8 cellular contexts compared by ENCODE assay signal in the genomic region with DNA sequence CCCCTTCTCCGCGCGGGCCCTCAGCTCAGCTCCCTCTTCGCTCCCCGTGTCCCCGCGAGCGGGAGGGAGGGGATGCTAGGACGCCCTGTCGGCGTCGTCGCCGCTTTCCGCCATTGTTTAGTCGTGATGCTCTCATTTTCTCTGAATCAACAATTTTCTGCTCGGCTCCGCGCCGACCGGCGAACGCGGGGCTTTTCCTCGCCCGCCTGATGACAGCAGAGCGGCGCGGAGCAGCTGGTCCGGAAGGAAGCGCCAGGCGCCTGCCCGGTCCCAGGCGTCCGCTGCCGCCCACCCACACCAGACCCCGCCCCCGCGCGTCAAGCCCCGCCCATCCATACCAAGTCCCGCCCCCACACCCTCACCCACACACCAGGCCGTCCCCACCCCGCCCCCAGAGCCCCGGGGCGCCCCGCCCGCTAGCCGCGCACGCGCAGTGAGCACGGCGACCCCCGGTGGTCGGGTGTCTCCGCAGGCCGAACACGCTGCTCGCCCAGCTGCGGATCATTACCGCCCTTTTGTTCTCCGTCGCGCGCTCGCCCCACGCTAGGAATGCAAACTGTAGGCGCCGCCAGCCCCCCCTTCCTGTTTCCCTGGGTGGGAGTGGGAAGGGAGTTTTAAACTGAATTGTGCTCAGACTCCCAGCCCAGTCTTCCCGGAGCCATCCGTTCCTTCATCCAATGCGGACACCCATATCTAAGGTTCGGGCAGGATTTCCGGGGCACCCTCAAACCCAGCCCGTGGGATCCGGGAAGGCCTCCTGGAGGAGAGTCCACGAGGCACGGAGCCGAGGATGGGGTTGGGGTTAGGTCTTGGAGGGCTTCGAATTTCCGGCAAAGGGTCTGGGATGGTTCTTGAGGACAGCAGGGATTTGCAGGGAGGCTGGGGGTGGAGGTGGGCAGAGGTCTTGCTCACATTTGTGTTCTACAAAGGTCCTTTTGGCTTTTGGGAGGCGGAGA. TPM values are rescaled to one million over a fixed set of nuclear protein-coding genes. Genes with fewer than 3 reads are reported as not detected.
DNase-seq lines count a peak whose midpoint lies in the region; ATAC-seq, FAIRE-seq and TF ChIP-seq lines count a peak whose summit lies in the region.

No MANE protein-coding gene starts in this region.

- H3K27ac ChIP-seq in lower lobe of right lung: no peak overlapping the region

- CTCF ChIA-PET in activated CD4-positive, alpha-beta T cell treated with anti-CD3 and anti-CD28 coated beads, Interleukin-2, amount 10 ng/mL, durations not matched to agents 7 days and 5 days (lab: Charles Lee): interaction anchor here (0.9 to 2.2 kb wide), 6 partner anchors 9 to 26 kb away, joined by 3 to 10 read pairs (median 4); no protein-coding TSS in a partner anchor

- no peak for TF ChIP-seq CTCF in lower lobe of right lung (IDR thresholded peaks at IDR 0.05)

- H3K27me3 Mint-ChIP-seq in activated CD4-positive, alpha-beta T cell treated with anti-CD3 and anti-CD28 coated beads, Interleukin-2, amount 10 ng/mL, durations not matched to agents 7 days and 5 days: peaks cover 40% of the 10 kb centered on the region
- H3K27me3 Mint-ChIP-seq in dendritic cell treated with granulocyte-macrophage colony-stimulating factor and Interleukin-4, amounts not matched to agents 40 ng/mL and 50 ng/mL, for 4 days: peaks cover 59% of the 10 kb centered on the region

- H3K27ac Mint-ChIP-seq in activated CD4-positive, alpha-beta T cell treated with anti-CD3 and anti-CD28 coated beads, Interleukin-2, amount 10 ng/mL, durations not matched to agents 7 days and 5 days: peak overlapping the region; percentile 60
- H3K27ac Mint-ChIP-seq in dendritic cell treated with granulocyte-macrophage colony-stimulating factor and Interleukin-4, amounts not matched to agents 40 ng/mL and 50 ng/mL, for 4 days: no peak overlapping the region

- peaks cover 50% of the 10 kb centered on the region for H3K27me3 ChIP-seq in lower lobe of right lung (ENCODE audit: low read depth)

- in situ Hi-C loops in KBM-7 (cut with MboI; ENCODE audit: low pct_unique_long_range_greater_than_20kb, low sequenced_read_pairs): no loop called here

- H3K4me1 Mint-ChIP-seq in activated CD4-positive, alpha-beta T cell treated with anti-CD3 and anti-CD28 coated beads, Interleukin-2, amount 10 ng/mL, durations not matched to agents 7 days and 5 days: peaks cover 11% of the 10 kb centered on the region
- H3K4me1 Mint-ChIP-seq in dendritic cell treated with granulocyte-macrophage colony-stimulating factor and Interleukin-4, amounts not matched to agents 40 ng/mL and 50 ng/mL, for 4 days (ENCODE audit: low read depth): peaks cover 16% of the 10 kb centered on the region

- H3K4me3 Mint-ChIP-seq in activated CD4-positive, alpha-beta T cell treated with anti-CD3 and anti-CD28 coated beads, Interleukin-2, amount 10 ng/mL, durations not matched to agents 7 days and 5 days: peak overlapping the region; percentile 76
- H3K4me3 Mint-ChIP-seq in dendritic cell treated with granulocyte-macrophage colony-stimulating factor and Interleukin-4, amounts not matched to agents 40 ng/mL and 50 ng/mL, for 4 days: peak overlapping the region; percentile 75

- ATAC-seq in lower lobe of right lung: peak; percentile 45 to 75

- H3K9me3 Mint-ChIP-seq in activated CD4-positive, alpha-beta T cell treated with anti-CD3 and anti-CD28 coated beads, Interleukin-2, amount 10 ng/mL, durations not matched to agents 7 days and 5 days: no peaks in the 10 kb centered on the region
- no peaks in the 10 kb centered on the region for H3K9me3 Mint-ChIP-seq in dendritic cell treated with granulocyte-macrophage colony-stimulating factor and Interleukin-4, amounts not matched to agents 40 ng/mL and 50 ng/mL, for 4 days

- H3K4me3 ChIP-seq in lower lobe of right lung: peak overlapping the region; percentile 51

- intact Hi-C loops in dendritic cell treated with granulocyte-macrophage colony-stimulating factor and Interleukin-4, amounts not matched to agents 40 ng/mL and 50 ng/mL, for 4 days (cut with micrococcal nuclease): no loop called here
- intact Hi-C loops in lower lobe of right lung (cut with DNase I): no loop called here

- H3K4me1 ChIP-seq in lower lobe of right lung: peaks cover 8% of the 10 kb centered on the region

- H3K36me3 ChIP-seq in lower lobe of right lung: no peaks in the 10 kb centered on the region

- FAIRE-seq in GM18507 (lab: Jason Lieb, UNC): peak; percentile 66

- no peaks in the 10 kb centered on the region for H3K9me3 ChIP-seq in lower lobe of right lung

- peak; percentile 78 for DNase-seq in GM18507 (ENCODE audit: extremely low spot score, insufficient read length, low read depth)
- peak; percentile 32 for DNase-seq in KBM-7
- DNase-seq in activated CD4-positive, alpha-beta T cell treated with anti-CD3 and anti-CD28 coated beads, Interleukin-2, amount 10 ng/mL, durations not matched to agents 7 days and 5 days: peak; percentile 53
- no peak for DNase-seq in lower lobe of right lung
- peak; percentile 19 to 70 (median 33) for DNase-seq in stimulated activated CD4-positive, alpha-beta T cell treated with anti-CD3 and anti-CD28 coated beads, TNF-alpha, amount 100 ng/mL, for 24 hours (ENCODE audit: low read depth in 3 of 3)
- no peak for DNase-seq in DMS53 (lab: John Stamatoyannopoulos, UW)
- DNase-seq in NCI-H1105 (lab: John Stamatoyannopoulos, UW): no peak

- H3K36me3 Mint-ChIP-seq in activated CD4-positive, alpha-beta T cell treated with anti-CD3 and anti-CD28 coated beads, Interleukin-2, amount 10 ng/mL, durations not matched to agents 7 days and 5 days (ENCODE audit: low read depth): no peaks in the 10 kb centered on the region
- H3K36me3 Mint-ChIP-seq in dendritic cell treated with granulocyte-macrophage colony-stimulating factor and Interleukin-4, amounts not matched to agents 40 ng/mL and 50 ng/mL, for 4 days (ENCODE audit: low read depth): no peaks in the 10 kb centered on the region

- POLR2A ChIA-PET in activated CD4-positive, alpha-beta T cell treated with anti-CD3 and anti-CD28 coated beads, Interleukin-2, amount 10 ng/mL, durations not matched to agents 7 days and 5 days (lab: Charles Lee): no interaction called here

RNA-seq across cellular contexts. Expression of gene SLC32A1, which starts 49.8 kb away (rescaled TPM):
- not detected for total RNA-seq in activated CD4-positive, alpha-beta T cell treated with anti-CD3 and anti-CD28 coated beads, Interleukin-2, amount 10 ng/mL, durations not matched to agents 7 days and 5 days
- not detected for total RNA-seq in lower lobe of right lung

Comparison
In these comparisons a context has a peak if more than half of its experiments do, and no peak if none do; other contexts are left out.
1. DNase-seq: peak in GM18507 (single experiment), KBM-7 (single experiment), activated CD4-positive, alpha-beta T cell treated with anti-CD3 and anti-CD28 coated beads, Interleukin-2, amount 10 ng/mL, durations not matched to agents 7 days and 5 days (single experiment) and stimulated activated CD4-positive, alpha-beta T cell treated with anti-CD3 and anti-CD28 coated beads, TNF-alpha, amount 100 ng/mL, for 24 hours (3 of 3); none in lower lobe of right lung (single experiment), DMS53 (single experiment) and NCI-H1105 (single experiment).